ENCODE assay signal across 16 cellular contexts in genomic region chr17:48720263-48721008, GRCh38. TPM values are rescaled to one million over a fixed set of nuclear protein-coding genes. Genes with fewer than 3 reads are reported as not detected.
DNase-seq lines count a peak whose midpoint lies in the region; TF ChIP-seq lines count a peak whose summit lies in the region.
"Had no signal": no experiment of that assay in that cellular context is flagged by ENCODE, and none has a peak within 500 bp of the region (broad histone marks: within the 10 kb centered on the region; RNA-seq: fewer than 3 reads in every experiment).

No MANE protein-coding gene starts in this region.

- 27 to 36% methylated on average over 8 to 9 of the region's 11 CpGs for WGBS in esophagus squamous epithelium, 2 donors

- TF ChIP-seq CTCF in vagina (IDR thresholded peaks at IDR 0.05) (no peak), esophagus squamous epithelium (IDR thresholded peaks at IDR 0.05) (no peak)

- H3K27ac ChIP-seq in vagina (peak overlapping the region; percentile 70), esophagus squamous epithelium (no peak overlapping the region)
- H3K27ac ChIP-seq: BLaER1, right atrium auricular region had no signal

- H3K9me3 Mint-ChIP-seq in activated naive CD8-positive, alpha-beta T cell (ENCODE audit: low read depth), result no peaks in the 10 kb centered on the region
- H3K9me3 Mint-ChIP-seq in activated naive CD8-positive, alpha-beta T cell treated with anti-CD3 and anti-CD28 coated beads for 36 hours, result no peaks in the 10 kb centered on the region
- H3K9me3 Mint-ChIP-seq: stimulated activated naive CD8-positive, alpha-beta T cell treated with anti-CD3 and anti-CD28 coated beads, Interleukin-15, amount 100 ng/mL, for 72 hours had no signal

- TF ChIP-seq POLR2A in vagina (IDR thresholded peaks at IDR 0.05) (no peak), esophagus squamous epithelium (IDR thresholded peaks at IDR 0.05) (no peak)

- H3K27ac Mint-ChIP-seq in activated naive CD8-positive, alpha-beta T cell, result no peak overlapping the region
- no peak overlapping the region for H3K27ac Mint-ChIP-seq in activated naive CD8-positive, alpha-beta T cell treated with anti-CD3 and anti-CD28 coated beads for 36 hours
- H3K27ac Mint-ChIP-seq: stimulated activated naive CD8-positive, alpha-beta T cell treated with anti-CD3 and anti-CD28 coated beads, Interleukin-15, amount 100 ng/mL, for 72 hours had no signal

- H3K4me1 Mint-ChIP-seq in activated naive CD8-positive, alpha-beta T cell (ENCODE audit: low read depth), result peaks cover 38% of the 10 kb centered on the region
- H3K4me1 Mint-ChIP-seq in activated naive CD8-positive, alpha-beta T cell treated with anti-CD3 and anti-CD28 coated beads for 36 hours, result peaks cover 33% of the 10 kb centered on the region

- intact Hi-C loops in vagina (cut with DNase I), result no loop called here
- intact Hi-C loops in esophagus squamous epithelium (cut with DNase I), result loop anchor here (5.0 kb wide), 1 partner anchor 157 kb away; no protein-coding TSS in a partner anchor

- H3K9ac ChIP-seq in iPS-15b (ENCODE audit: low read depth, low read length), result no peak overlapping the region
- H3K9ac ChIP-seq: BLaER1 had no signal

- H3K9me3 ChIP-seq in iPS-15b (ENCODE audit: control insufficient read depth, insufficient read depth, low read length) (no peaks in the 10 kb centered on the region), vagina (no peaks in the 10 kb centered on the region), esophagus squamous epithelium (no peaks in the 10 kb centered on the region)
- H3K9me3 ChIP-seq: right atrium auricular region had no signal

- peaks cover 11% of the 10 kb centered on the region for H3K4me1 ChIP-seq in iPS-15b (ENCODE audit: control insufficient read depth, insufficient read depth, low read length)
- peaks cover 45% of the 10 kb centered on the region for H3K4me1 ChIP-seq in vagina
- peaks cover 10 to 48% (median 36%) of the 10 kb centered on the region in 3 donors for H3K4me1 ChIP-seq in esophagus squamous epithelium
- H3K4me1 ChIP-seq: BLaER1 had no signal

- H3K4me3 ChIP-seq in iPS-15b (ENCODE audit: low read depth, low read length), result peak overlapping the region; percentile 45
- peak overlapping the region in 1 of 2 donors; percentile 46 for H3K4me3 ChIP-seq in vagina
- no peak overlapping the region for H3K4me3 ChIP-seq in esophagus squamous epithelium
- H3K4me3 ChIP-seq: BLaER1, right atrium auricular region had no signal

- H3K36me3 ChIP-seq in iPS-15b (ENCODE audit: control insufficient read depth, insufficient read depth, low read length) (no peaks in the 10 kb centered on the region), vagina (no peaks in the 10 kb centered on the region), esophagus squamous epithelium (no peaks in the 10 kb centered on the region)
- H3K36me3 ChIP-seq: BLaER1, right atrium auricular region had no signal

- DNase-seq in activated naive CD8-positive, alpha-beta T cell treated with anti-CD3 and anti-CD28 coated beads for 36 hours, result no peak
- peak; percentile 27 for DNase-seq in SHP77 treated with DMSO at 0.1 percent for 48 hours (lab: John Stamatoyannopoulos, UW)
- no peak for DNase-seq in vagina (ENCODE audit: extremely low spot score in 2 of 2)
- DNase-seq in NCI-H2196 (lab: John Stamatoyannopoulos, UW; ENCODE audit: unreplicated experiment), result no peak
- DNase-seq in ecto neural progenitor cell (ENCODE audit: low spot score), result no peak
- DNase-seq in esophagus squamous epithelium (lab: John Stamatoyannopoulos, UW), result no peak
- DNase-seq: HCEC 1CT; NCI-H1092 treated with DMSO at 0.1 percent for 48 hours; NCI-H526 treated with DMSO at 0.1 percent for 48 hours; stimulated activated CD4-positive, alpha-beta T cell treated with anti-CD3 and anti-CD28 coated beads, Interleukin-4, amount 100 ng/mL, for 24 hours; stimulated activated naive CD8-positive, alpha-beta T cell treated with anti-CD3 and anti-CD28 coated beads, Interleukin-15, amount 100 ng/mL, for 72 hours had no signal

- peaks cover 45% of the 10 kb centered on the region for H3K27me3 Mint-ChIP-seq in activated naive CD8-positive, alpha-beta T cell
- H3K27me3 Mint-ChIP-seq in activated naive CD8-positive, alpha-beta T cell treated with anti-CD3 and anti-CD28 coated beads for 36 hours, result peaks cover 98% of the 10 kb centered on the region

- peaks cover 2% of the 10 kb centered on the region for H3K36me3 Mint-ChIP-seq in activated naive CD8-positive, alpha-beta T cell
- H3K36me3 Mint-ChIP-seq in activated naive CD8-positive, alpha-beta T cell treated with anti-CD3 and anti-CD28 coated beads for 36 hours, result peaks cover 3% of the 10 kb centered on the region

- H3K27me3 ChIP-seq in iPS-15b (ENCODE audit: control insufficient read depth, insufficient read depth, low read length), result peaks cover 100% of the 10 kb centered on the region
- H3K27me3 ChIP-seq in vagina, result peaks cover 17% of the 10 kb centered on the region
- peaks cover 66 to 100% (median 87%) of the 10 kb centered on the region in 4 donors for H3K27me3 ChIP-seq in esophagus squamous epithelium

- H3K4me3 Mint-ChIP-seq in activated naive CD8-positive, alpha-beta T cell, result peak overlapping the region; percentile 50
- no peak overlapping the region for H3K4me3 Mint-ChIP-seq in activated naive CD8-positive, alpha-beta T cell treated with anti-CD3 and anti-CD28 coated beads for 36 hours
- H3K4me3 Mint-ChIP-seq: stimulated activated naive CD8-positive, alpha-beta T cell treated with anti-CD3 and anti-CD28 coated beads, Interleukin-15, amount 100 ng/mL, for 72 hours had no signal

RNA-seq across cellular contexts. Expression of gene PRAC1, which starts 1.9 kb away (rescaled TPM):
- total RNA-seq in activated naive CD8-positive, alpha-beta T cell treated with anti-CD3 and anti-CD28 coated beads for 36 hours, result not detected
- total RNA-seq in vagina (9.6 TPM), esophagus squamous epithelium (not detected)
- total RNA-seq: HT1080, right atrium auricular region had no signal

RNA-seq across cellular contexts. Expression of gene PRAC2, which starts 2.5 kb away (rescaled TPM):
- not detected for total RNA-seq in activated naive CD8-positive, alpha-beta T cell treated with anti-CD3 and anti-CD28 coated beads for 36 hours
- total RNA-seq in vagina (not detected), esophagus squamous epithelium (not detected)
- total RNA-seq: HT1080, right atrium auricular region had no signal

RNA-seq across cellular contexts. Expression of gene HOXB13, which starts 8.1 kb away (rescaled TPM):
- not detected for total RNA-seq in activated naive CD8-positive, alpha-beta T cell treated with anti-CD3 and anti-CD28 coated beads for 36 hours
- total RNA-seq in vagina, result 5.4 TPM
- not detected for total RNA-seq in esophagus squamous epithelium
- total RNA-seq: right atrium auricular region had no signal

Comparison
In these comparisons a context has a peak if more than half of its experiments do, and no peak if none do; other contexts are left out.
1. RNA of gene PRAC1, which starts 1.9 kb away (total RNA-seq): 9.6 TPM in vagina (single experiment); not detected in activated naive CD8-positive, alpha-beta T cell treated with anti-CD3 and anti-CD28 coated beads for 36 hours and not detected in esophagus squamous epithelium; every median in the first group is over 10 times any median in the second.